16 cellular contexts compared by ENCODE assay signal in the genomic region with DNA sequence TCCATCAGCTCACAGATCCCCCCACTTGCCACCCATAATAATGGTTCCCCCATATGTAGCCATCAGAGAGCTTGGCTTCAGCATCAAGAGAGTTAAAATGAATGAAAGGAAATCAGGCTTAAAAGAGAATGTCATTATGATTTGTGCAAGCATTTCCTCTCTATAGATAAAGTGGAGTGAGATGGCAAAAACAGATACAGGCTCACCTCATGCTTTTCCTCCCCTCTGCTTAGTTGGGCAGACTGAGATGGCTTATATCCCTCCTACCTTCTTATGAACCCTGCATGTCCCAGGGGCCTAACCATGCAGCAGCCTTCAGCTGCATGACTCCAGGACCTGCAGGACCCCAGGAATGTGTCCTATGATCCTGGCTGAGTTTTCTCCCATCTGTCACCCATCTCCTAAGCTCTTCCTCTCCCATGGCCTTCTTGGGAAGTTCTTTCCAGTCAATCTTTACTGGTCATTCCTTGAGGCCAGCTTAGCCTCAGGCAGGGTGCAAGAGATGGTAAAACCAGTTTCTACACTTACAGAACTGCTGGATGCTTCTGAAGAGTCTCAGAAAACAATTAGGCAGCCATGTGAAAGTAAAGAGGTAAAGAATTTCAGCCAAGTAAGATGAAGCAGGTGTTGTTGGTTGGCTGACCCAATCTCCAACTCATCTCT.
DNase-seq lines count a peak whose midpoint lies in the region; ATAC-seq and TF ChIP-seq lines count a peak whose summit lies in the region.
"Had no signal": no experiment of that assay in that cellular context is flagged by ENCODE, and none has a peak within 500 bp of the region (broad histone marks: within the 10 kb centered on the region; RNA-seq: fewer than 3 reads in every experiment).

No MANE protein-coding gene starts in this region.

- no peaks in the 10 kb centered on the region for H3K9me3 ChIP-seq in SU-DHL-6 (ENCODE audit: insufficient read depth, low read length)
- H3K9me3 ChIP-seq: suprapubic skin had no signal

- H3K36me3 ChIP-seq in SU-DHL-6 (ENCODE audit: low read length) (no peaks in the 10 kb centered on the region), brain microvascular endothelial cell (replicated peaks) (no peaks in the 10 kb centered on the region)
- H3K36me3 ChIP-seq: suprapubic skin had no signal

- peak overlapping the region; percentile 41 for H3K4me2 ChIP-seq in SU-DHL-6 (ENCODE audit: low read depth, low read length, poor library complexity, severe bottlenecking)

- H3K9ac ChIP-seq in SU-DHL-6 (ENCODE audit: low read length), result peak overlapping the region; percentile 3; the same call in 1 of the 2 replicates

- peak overlapping the region; percentile 74 for H3K27ac ChIP-seq in SU-DHL-6 (ENCODE audit: low read depth, low read length)
- H3K27ac ChIP-seq in brain microvascular endothelial cell, result no peak overlapping the region
- H3K27ac ChIP-seq: suprapubic skin had no signal

- H3K27me3 ChIP-seq in SU-DHL-6 (ENCODE audit: low read length) (no peaks in the 10 kb centered on the region), brain microvascular endothelial cell (replicated peaks) (no peaks in the 10 kb centered on the region)
- H3K27me3 ChIP-seq: suprapubic skin had no signal

- CTCF ChIA-PET in activated CD8-positive, alpha-beta memory T cell treated with anti-CD3 and anti-CD28 coated beads, Interleukin-2, amount 10 ng/mL, durations not matched to agents 7 days and 5 days (lab: Charles Lee), result interaction anchor here (0.8 kb wide), 2 partner anchors 62 to 136 kb away, joined by 3 read pairs; no protein-coding TSS in a partner anchor

- no peaks in the 10 kb centered on the region for H4K20me1 ChIP-seq in SU-DHL-6 (ENCODE audit: low read depth, low read length)

- peaks cover 49% of the 10 kb centered on the region for H3K4me1 Mint-ChIP-seq in activated CD8-positive, alpha-beta memory T cell treated with anti-CD3 and anti-CD28 coated beads, Interleukin-2, amount 10 ng/mL, durations not matched to agents 7 days and 5 days
- H3K4me1 Mint-ChIP-seq in naive thymus-derived CD8-positive, alpha-beta T cell, result peaks cover 22 to 56% (median 27%) of the 10 kb centered on the region in 4 donors

- H3K27me3 Mint-ChIP-seq in activated CD8-positive, alpha-beta memory T cell treated with anti-CD3 and anti-CD28 coated beads, Interleukin-2, amount 10 ng/mL, durations not matched to agents 7 days and 5 days, result no peaks in the 10 kb centered on the region
- no peaks in the 10 kb centered on the region for H3K27me3 Mint-ChIP-seq in naive thymus-derived CD8-positive, alpha-beta T cell

- in situ Hi-C loops in brain microvascular endothelial cell (cut with HindIII; ENCODE audit: low pct_ligation_motif_present, low sequenced_read_pairs), result no loop called here

- TF ChIP-seq CTCF in SU-DHL-6 (IDR thresholded peaks at IDR 0.05; ENCODE audit: insufficient read depth, low read length, poor library complexity, severe bottlenecking), result no peak
- no peak for TF ChIP-seq CTCF in brain microvascular endothelial cell (IDR thresholded peaks at IDR 0.05; ENCODE audit: low read depth, low read length, missing control alignments)

- peak overlapping the region; percentile 64 for H3K27ac Mint-ChIP-seq in activated CD8-positive, alpha-beta memory T cell treated with anti-CD3 and anti-CD28 coated beads, Interleukin-2, amount 10 ng/mL, durations not matched to agents 7 days and 5 days
- H3K27ac Mint-ChIP-seq in naive thymus-derived CD8-positive, alpha-beta T cell, result peak overlapping the region in 6 of 10 donors; percentile 16 to 84 (median 36)
- H3K27ac Mint-ChIP-seq: progenitor cell of endocrine pancreas had no signal

- no peak for DNase-seq in activated CD8-positive, alpha-beta memory T cell treated with anti-CD3 and anti-CD28 coated beads, Interleukin-2, amount 10 ng/mL, durations not matched to agents 7 days and 5 days
- DNase-seq in activated CD8-positive, alpha-beta memory T cell treated with anti-CD3 and anti-CD28 coated beads for 24 hours, result no peak
- peak in 2 of 10 donors; percentile 10 to 11 for DNase-seq in naive thymus-derived CD8-positive, alpha-beta T cell
- DNase-seq in D341Med (ENCODE audit: low spot score) (no peak), brain microvascular endothelial cell (no peak)
- DNase-seq: ACHN, cerebellar nuclear complex, DMS 273 treated with DMSO at 0.1 percent for 48 hours, kidney glomerular epithelial cell, NCI-H1092, NCI-H226 had no signal

- H2AFZ ChIP-seq in SU-DHL-6 (ENCODE audit: low read depth, low read length, severe bottlenecking), result peak overlapping the region; percentile 7

- H3K9me2 ChIP-seq in SU-DHL-6 (replicated peaks; ENCODE audit: insufficient read depth, low read length), result no peaks in the 10 kb centered on the region

- no peak overlapping the region for H3K4me3 Mint-ChIP-seq in activated CD8-positive, alpha-beta memory T cell treated with anti-CD3 and anti-CD28 coated beads, Interleukin-2, amount 10 ng/mL, durations not matched to agents 7 days and 5 days
- H3K4me3 Mint-ChIP-seq in naive thymus-derived CD8-positive, alpha-beta T cell, result peak overlapping the region in 7 of 10 donors; percentile 11 to 45 (median 30)

- no peaks in the 10 kb centered on the region for H3K79me2 ChIP-seq in SU-DHL-6 (ENCODE audit: insufficient read depth, low read length)

- peak; percentile 53 for ATAC-seq in activated CD8-positive, alpha-beta memory T cell treated with anti-CD3 and anti-CD28 coated beads, Interleukin-2, amount 10 ng/mL, durations not matched to agents 7 days and 5 days
- ATAC-seq in GM21723 (IDR thresholded peaks at IDR 0.05; ENCODE audit: unreplicated experiment), result peak; percentile 32
- no peak for ATAC-seq in naive thymus-derived CD8-positive, alpha-beta T cell
- ATAC-seq in HG03097 (IDR thresholded peaks at IDR 0.05; ENCODE audit: low FRiP score, unreplicated experiment), result no peak

- peak overlapping the region; percentile 17 for H3K4me3 ChIP-seq in SU-DHL-6 (ENCODE audit: insufficient read depth, low read length, poor library complexity, severe bottlenecking)
- no peak overlapping the region for H3K4me3 ChIP-seq in brain microvascular endothelial cell (ENCODE audit: low read depth, low read length)
- H3K4me3 ChIP-seq: suprapubic skin had no signal

- POLR2A ChIA-PET in naive thymus-derived CD8-positive, alpha-beta T cell (lab: Charles Lee), result no interaction called here

- H3K9me3 Mint-ChIP-seq in activated CD8-positive, alpha-beta memory T cell treated with anti-CD3 and anti-CD28 coated beads, Interleukin-2, amount 10 ng/mL, durations not matched to agents 7 days and 5 days (ENCODE audit: low read depth), result no peaks in the 10 kb centered on the region
- peaks cover 0 to 1% (median 0%) of the 10 kb centered on the region in 9 donors for H3K9me3 Mint-ChIP-seq in naive thymus-derived CD8-positive, alpha-beta T cell

- H3K36me3 Mint-ChIP-seq in activated CD8-positive, alpha-beta memory T cell treated with anti-CD3 and anti-CD28 coated beads, Interleukin-2, amount 10 ng/mL, durations not matched to agents 7 days and 5 days, result peaks cover 9% of the 10 kb centered on the region
- no peaks in the 10 kb centered on the region for H3K36me3 Mint-ChIP-seq in naive thymus-derived CD8-positive, alpha-beta T cell

- peaks cover 31% of the 10 kb centered on the region for H3F3A ChIP-seq in SU-DHL-6 (ENCODE audit: insufficient read depth)

Comparison
In these comparisons a context has a peak if more than half of its experiments do, and no peak if none do; other contexts are left out.
1. ATAC-seq: peak in activated CD8-positive, alpha-beta memory T cell treated with anti-CD3 and anti-CD28 coated beads, Interleukin-2, amount 10 ng/mL, durations not matched to agents 7 days and 5 days (single experiment) and GM21723 (single experiment); none in naive thymus-derived CD8-positive, alpha-beta T cell (0 of 2) and HG03097 (single experiment).